Comparison of ENCODE assay signal across 8 cellular contexts in the genomic region with DNA sequence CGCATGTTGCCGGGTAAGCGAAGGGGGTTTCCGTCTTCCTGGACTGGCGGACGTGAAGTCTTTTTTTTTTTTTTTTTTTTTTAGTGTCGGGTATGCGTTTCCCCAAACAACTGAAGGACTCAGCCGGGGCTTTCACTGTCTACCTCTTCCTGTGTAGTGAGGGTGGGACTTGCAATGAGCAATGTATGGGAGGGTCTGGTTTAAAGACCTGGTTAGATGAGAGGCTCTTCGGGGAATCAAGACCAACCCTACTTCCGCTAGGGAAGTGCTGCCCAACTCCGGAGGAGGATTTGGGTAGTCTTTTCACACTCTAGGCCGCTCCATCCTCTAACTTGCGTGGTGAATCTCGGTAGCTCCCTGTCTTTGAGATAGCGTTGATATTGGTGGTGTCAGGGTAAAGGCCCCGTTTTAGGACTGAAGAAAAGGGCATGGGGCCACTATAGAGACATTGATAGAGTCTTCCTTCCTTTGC. TPM values are rescaled to one million over a fixed set of nuclear protein-coding genes. Genes with fewer than 3 reads are reported as not detected.
DNase-seq lines count a peak whose midpoint lies in the region; ATAC-seq and TF ChIP-seq lines count a peak whose summit lies in the region.

No MANE protein-coding gene starts in this region.

- H3K36me3 ChIP-seq in cardiac muscle cell (no peaks in the 10 kb centered on the region), aorta (ENCODE audit: control insufficient read depth in 1 of 2, insufficient read depth in 2 of 2, low read length in 1 of 2) (no peaks in the 10 kb centered on the region)

- no peaks in the 10 kb centered on the region for H3K27me3 Mint-ChIP-seq in progenitor cell of endocrine pancreas

- H3K4me3 ChIP-seq in cardiac muscle cell (peak overlapping the region; percentile 96), aorta (ENCODE audit: low read length in 2 of 2) (peak overlapping the region; percentile 67 to 74)

- peak overlapping the region; percentile 100 for H3K27ac Mint-ChIP-seq in activated naive CD4-positive, alpha-beta T cell treated with anti-CD3 and anti-CD28 coated beads, Interleukin-2, amount 50 U/mL, for 72 hours
- H3K27ac Mint-ChIP-seq in progenitor cell of endocrine pancreas, result peak overlapping the region; percentile 99

- ATAC-seq in GM21367 (IDR thresholded peaks at IDR 0.05; ENCODE audit: unreplicated experiment) (peak; percentile 29), aorta (ENCODE audit: low FRiP score) (peak; percentile 59)
- ATAC-seq in activated naive CD4-positive, alpha-beta T cell treated with anti-CD3 and anti-CD28 coated beads, Interleukin-2, amount 50 U/mL, for 72 hours, result peak; percentile 81 to 83

- WGBS in aorta, 2 donors, result 0% methylated on average over 17 of the region's 17 CpGs

- no peak for TF ChIP-seq CTCF in cardiac muscle cell (IDR thresholded peaks at IDR 0.05; ENCODE audit: low read depth, low read length)
- no peak for TF ChIP-seq CTCF in progenitor cell of endocrine pancreas (IDR thresholded peaks at IDR 0.05; ENCODE audit: unreplicated experiment)

- peaks cover 15% of the 10 kb centered on the region for H3K4me1 Mint-ChIP-seq in progenitor cell of endocrine pancreas (ENCODE audit: low read depth)

- H3K36me3 Mint-ChIP-seq in activated naive CD4-positive, alpha-beta T cell treated with anti-CD3 and anti-CD28 coated beads, Interleukin-2, amount 50 U/mL, for 72 hours, result peaks cover 19 to 23% of the 10 kb centered on the region in 2 donors
- H3K36me3 Mint-ChIP-seq in progenitor cell of endocrine pancreas (ENCODE audit: insufficient read depth), result no peaks in the 10 kb centered on the region

- no peaks in the 10 kb centered on the region for H3K9me3 Mint-ChIP-seq in activated naive CD4-positive, alpha-beta T cell treated with anti-CD3 and anti-CD28 coated beads, Interleukin-2, amount 50 U/mL, for 72 hours
- no peaks in the 10 kb centered on the region for H3K9me3 Mint-ChIP-seq in progenitor cell of endocrine pancreas (ENCODE audit: low read depth)

- DNase-seq in DMS153 treated with DMSO at 0.1 percent for 48 hours (lab: John Stamatoyannopoulos, UW; ENCODE audit: unreplicated experiment), result peak; percentile 23
- DNase-seq in HPDE6-E6E7 (ENCODE audit: extremely low spot score), result peak; percentile 19
- DNase-seq in SIG-M5 (lab: John Stamatoyannopoulos, UW), result peak; percentile 49
- DNase-seq in activated naive CD4-positive, alpha-beta T cell treated with anti-CD3 and anti-CD28 coated beads, Interleukin-2, amount 50 U/mL, for 72 hours (ENCODE audit: low spot score in 2 of 2), result peak; percentile 23 to 81
- DNase-seq in cardiac muscle cell (ENCODE audit: low read depth in 1 of 2, low spot score in 1 of 2), result peak; percentile 65 to 76
- DNase-seq in progenitor cell of endocrine pancreas (ENCODE audit: low spot score, unreplicated experiment), result no peak
- DNase-seq in aorta, result no peak

- H3K9me3 ChIP-seq in cardiac muscle cell (ENCODE audit: low read depth), result no peaks in the 10 kb centered on the region
- H3K9me3 ChIP-seq in aorta (ENCODE audit: control insufficient read depth, low read length), result no peaks in the 10 kb centered on the region

- H3K4me3 Mint-ChIP-seq in progenitor cell of endocrine pancreas (ENCODE audit: low read depth), result peak overlapping the region; percentile 91

- H3K27me3 ChIP-seq in cardiac muscle cell (no peaks in the 10 kb centered on the region), aorta (ENCODE audit: control insufficient read depth in 1 of 2, insufficient read depth in 2 of 2, low read length in 1 of 2) (no peaks in the 10 kb centered on the region)

- H3K27ac ChIP-seq in cardiac muscle cell (peak overlapping the region; percentile 99), aorta (ENCODE audit: low read depth in 1 of 2, low read length in 2 of 2) (peak overlapping the region; percentile 84 to 88)

- intact Hi-C loops in aorta (cut with DNase I), result no loop called here

- H3K4me1 ChIP-seq in cardiac muscle cell (ENCODE audit: low read depth) (peaks cover 12% of the 10 kb centered on the region), aorta (ENCODE audit: control insufficient read depth in 1 of 2, insufficient read depth in 2 of 2, low read length in 2 of 2) (no peaks in the 10 kb centered on the region)

RNA-seq across cellular contexts. Expression of gene PRRC2C, which starts 0.8 kb away (rescaled TPM):
- total RNA-seq in activated naive CD4-positive, alpha-beta T cell treated with anti-CD3 and anti-CD28 coated beads, Interleukin-2, amount 50 U/mL, for 72 hours, result 100 to 1,000 TPM; 211 to 248 TPM
- total RNA-seq in cardiac muscle cell, result 49.1 and 70.0 TPM in 2 replicates
- polyA plus RNA-seq in cardiac muscle cell, result 83.3 and 104 TPM in 2 replicates
- total RNA-seq in progenitor cell of endocrine pancreas, result 210 and 213 TPM in 2 replicates
- 100 to 1,000 TPM; 170 to 181 TPM for total RNA-seq in aorta
- polyA plus RNA-seq in aorta, result 100 to 1,000 TPM in 1 of 2 donors, 10 to 100 TPM in 1; 19.2 to 193 TPM

Comparison
In these comparisons a context has a peak if more than half of its experiments do, and no peak if none do; other contexts are left out.
1. DNase-seq: peak in DMS153 treated with DMSO at 0.1 percent for 48 hours (single experiment), HPDE6-E6E7 (single experiment), SIG-M5 (single experiment), activated naive CD4-positive, alpha-beta T cell treated with anti-CD3 and anti-CD28 coated beads, Interleukin-2, amount 50 U/mL, for 72 hours (2 of 2) and cardiac muscle cell (2 of 2); none in progenitor cell of endocrine pancreas (single experiment) and aorta (0 of 2).
2. ATAC-seq: peak in every context shown above with its lines; median percentile 82 in activated naive CD4-positive, alpha-beta T cell treated with anti-CD3 and anti-CD28 coated beads, Interleukin-2, amount 50 U/mL, for 72 hours; 59 in aorta; 29 in GM21367.